1 cellular context compared by ENCODE assay signal in the genomic region with DNA sequence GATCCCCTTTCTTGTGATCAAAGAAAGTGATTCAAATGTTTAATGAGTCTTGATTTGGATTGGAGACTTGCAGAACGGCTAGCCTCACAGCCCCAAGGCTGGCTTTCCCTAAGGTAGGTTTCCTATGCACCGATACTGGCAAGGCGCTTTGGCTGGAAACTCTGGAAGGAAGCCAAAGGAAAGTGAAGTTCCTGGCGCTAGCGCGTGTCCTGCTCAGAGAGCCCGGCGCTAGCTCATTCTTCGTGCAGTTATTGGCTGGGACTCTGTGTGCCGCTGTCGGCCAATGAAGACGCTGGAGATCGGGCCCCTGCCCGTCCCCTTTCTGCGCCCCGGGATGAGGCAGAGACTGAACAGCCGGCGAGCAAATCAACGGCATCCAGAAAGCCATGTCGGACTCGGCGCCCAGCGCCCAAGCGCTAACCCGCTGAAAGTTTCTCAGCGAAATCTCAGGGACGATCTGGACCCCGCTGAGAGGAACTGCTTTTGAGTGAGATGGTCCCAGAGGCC.
TF ChIP-seq lines count a peak whose summit lies in the region.

A gene (plus strand): TSS at position 342 of the 507 bp plus-strand sequence. CDS start 151 bp downstream, at position 493.

TF ChIP-seq in GM12878, 131 proteins besides CTCF, POLR2A, EP300 and RAD21 (continued from another document):
- TF ChIP-seq, protein P1, sequence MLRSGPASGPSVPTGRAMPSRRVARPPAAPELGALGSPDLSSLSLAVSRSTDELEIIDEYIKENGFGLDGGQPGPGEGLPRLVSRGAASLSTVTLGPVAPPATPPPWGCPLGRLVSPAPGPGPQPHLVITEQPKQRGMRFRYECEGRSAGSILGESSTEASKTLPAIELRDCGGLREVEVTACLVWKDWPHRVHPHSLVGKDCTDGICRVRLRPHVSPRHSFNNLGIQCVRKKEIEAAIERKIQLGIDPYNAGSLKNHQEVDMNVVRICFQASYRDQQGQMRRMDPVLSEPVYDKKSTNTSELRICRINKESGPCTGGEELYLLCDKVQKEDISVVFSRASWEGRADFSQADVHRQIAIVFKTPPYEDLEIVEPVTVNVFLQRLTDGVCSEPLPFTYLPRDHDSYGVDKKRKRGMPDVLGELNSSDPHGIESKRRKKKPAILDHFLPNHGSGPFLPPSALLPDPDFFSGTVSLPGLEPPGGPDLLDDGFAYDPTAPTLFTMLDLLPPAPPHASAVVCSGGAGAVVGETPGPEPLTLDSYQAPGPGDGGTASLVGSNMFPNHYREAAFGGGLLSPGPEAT (IDR thresholded peaks at IDR 0.05; ENCODE audit: low read depth), result no peak
- 0 out of 2 replicates have a peak, but pooled peaks have one; percentile 27 for TF ChIP-seq CHD2 (IDR thresholded peaks at IDR 0.05; ENCODE audit: borderline replicate concordance, low read depth, low read length)
- 0 out of 2 replicates have a peak, but pooled peaks have one; percentile 67 for TF ChIP-seq CBX5 (IDR thresholded peaks at IDR 0.05; ENCODE audit: low read depth)
- no peak for TF ChIP-seq IKZF2 (IDR thresholded peaks at IDR 0.05)
- TF ChIP-seq STAT1 (conservative IDR thresholded peaks at IDR 0.05), result no peak
- TF ChIP-seq MYC (IDR thresholded peaks at IDR 0.05; ENCODE audit: insufficient read depth, insufficient read length, insufficient replicate concordance, low read length, severe bottlenecking), result peak; percentile 10
- 0 out of 2 replicates have a peak, but pooled peaks have one; percentile 38 for TF ChIP-seq TBL1XR1 (IDR thresholded peaks at IDR 0.05; ENCODE audit: low read depth, low read length)
- TF ChIP-seq HDGF (IDR thresholded peaks at IDR 0.05), result no peak
- TF ChIP-seq SIN3A (IDR thresholded peaks at IDR 0.05; ENCODE audit: low read depth, low read length), result peak; percentile 29; the same call in 1 of the 2 replicates
- TF ChIP-seq YY1 (IDR thresholded peaks at IDR 0.05; ENCODE audit: low read depth, low read length), result peak; percentile 75
- no peak for TF ChIP-seq JUNB (IDR thresholded peaks at IDR 0.05)
- no peak for TF ChIP-seq PAX8 (IDR thresholded peaks at IDR 0.05)
- TF ChIP-seq RCOR1 (conservative IDR thresholded peaks at IDR 0.05; ENCODE audit: low read depth, low read length), result no peak
- TF ChIP-seq RELA (IDR thresholded peaks at IDR 0.05; ENCODE audit: borderline replicate concordance, partially characterized antibody), result no peak
- TF ChIP-seq TAF1 (IDR thresholded peaks at IDR 0.05; ENCODE audit: borderline replicate concordance, low read depth, low read length), result 0 out of 2 replicates have a peak, but pooled peaks have one; percentile 26
- TF ChIP-seq, protein P2, sequence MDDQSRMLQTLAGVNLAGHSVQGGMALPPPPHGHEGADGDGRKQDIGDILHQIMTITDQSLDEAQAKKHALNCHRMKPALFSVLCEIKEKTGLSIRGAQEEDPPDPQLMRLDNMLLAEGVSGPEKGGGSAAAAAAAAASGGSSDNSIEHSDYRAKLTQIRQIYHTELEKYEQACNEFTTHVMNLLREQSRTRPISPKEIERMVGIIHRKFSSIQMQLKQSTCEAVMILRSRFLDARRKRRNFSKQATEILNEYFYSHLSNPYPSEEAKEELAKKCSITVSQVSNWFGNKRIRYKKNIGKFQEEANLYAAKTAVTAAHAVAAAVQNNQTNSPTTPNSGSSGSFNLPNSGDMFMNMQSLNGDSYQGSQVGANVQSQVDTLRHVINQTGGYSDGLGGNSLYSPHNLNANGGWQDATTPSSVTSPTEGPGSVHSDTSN (IDR thresholded peaks at IDR 0.05; ENCODE audit: insufficient replicate concordance, low read depth, low read length), result peak; percentile 59
- TF ChIP-seq NBN (IDR thresholded peaks at IDR 0.05), result 0 out of 2 replicates have a peak, but pooled peaks have one; percentile 17
- TF ChIP-seq CBFB (IDR thresholded peaks at IDR 0.05; ENCODE audit: low read depth), result 0 out of 2 replicates have a peak, but pooled peaks have one; percentile 29
- TF ChIP-seq, protein P3, sequence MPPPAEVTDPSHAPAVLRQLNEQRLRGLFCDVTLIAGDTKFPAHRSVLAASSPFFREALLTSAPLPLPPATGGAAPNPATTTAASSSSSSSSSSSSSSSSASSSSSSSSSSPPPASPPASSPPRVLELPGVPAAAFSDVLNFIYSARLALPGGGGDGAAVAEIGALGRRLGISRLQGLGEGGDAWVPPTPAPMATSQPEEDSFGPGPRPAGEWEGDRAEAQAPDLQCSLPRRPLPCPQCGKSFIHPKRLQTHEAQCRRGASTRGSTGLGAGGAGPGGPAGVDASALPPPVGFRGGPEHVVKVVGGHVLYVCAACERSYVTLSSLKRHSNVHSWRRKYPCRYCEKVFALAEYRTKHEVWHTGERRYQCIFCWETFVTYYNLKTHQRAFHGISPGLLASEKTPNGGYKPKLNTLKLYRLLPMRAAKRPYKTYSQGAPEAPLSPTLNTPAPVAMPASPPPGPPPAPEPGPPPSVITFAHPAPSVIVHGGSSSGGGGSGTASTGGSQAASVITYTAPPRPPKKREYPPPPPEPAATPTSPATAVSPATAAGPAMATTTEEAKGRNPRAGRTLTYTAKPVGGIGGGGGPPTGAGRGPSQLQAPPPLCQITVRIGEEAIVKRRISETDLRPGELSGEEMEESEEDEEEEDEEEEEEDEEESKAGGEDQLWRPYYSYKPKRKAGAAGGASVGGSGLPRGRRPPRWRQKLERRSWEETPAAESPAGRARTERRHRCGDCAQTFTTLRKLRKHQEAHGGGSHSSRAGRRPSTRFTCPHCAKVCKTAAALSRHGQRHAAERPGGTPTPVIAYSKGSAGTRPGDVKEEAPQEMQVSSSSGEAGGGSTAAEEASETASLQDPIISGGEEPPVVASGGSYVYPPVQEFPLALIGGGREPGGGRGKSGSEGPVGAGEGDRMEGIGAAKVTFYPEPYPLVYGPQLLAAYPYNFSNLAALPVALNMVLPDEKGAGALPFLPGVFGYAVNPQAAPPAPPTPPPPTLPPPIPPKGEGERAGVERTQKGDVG (CRISPR knock-in tag; IDR thresholded peaks at IDR 0.05), result no peak
- TF ChIP-seq, protein P4, sequence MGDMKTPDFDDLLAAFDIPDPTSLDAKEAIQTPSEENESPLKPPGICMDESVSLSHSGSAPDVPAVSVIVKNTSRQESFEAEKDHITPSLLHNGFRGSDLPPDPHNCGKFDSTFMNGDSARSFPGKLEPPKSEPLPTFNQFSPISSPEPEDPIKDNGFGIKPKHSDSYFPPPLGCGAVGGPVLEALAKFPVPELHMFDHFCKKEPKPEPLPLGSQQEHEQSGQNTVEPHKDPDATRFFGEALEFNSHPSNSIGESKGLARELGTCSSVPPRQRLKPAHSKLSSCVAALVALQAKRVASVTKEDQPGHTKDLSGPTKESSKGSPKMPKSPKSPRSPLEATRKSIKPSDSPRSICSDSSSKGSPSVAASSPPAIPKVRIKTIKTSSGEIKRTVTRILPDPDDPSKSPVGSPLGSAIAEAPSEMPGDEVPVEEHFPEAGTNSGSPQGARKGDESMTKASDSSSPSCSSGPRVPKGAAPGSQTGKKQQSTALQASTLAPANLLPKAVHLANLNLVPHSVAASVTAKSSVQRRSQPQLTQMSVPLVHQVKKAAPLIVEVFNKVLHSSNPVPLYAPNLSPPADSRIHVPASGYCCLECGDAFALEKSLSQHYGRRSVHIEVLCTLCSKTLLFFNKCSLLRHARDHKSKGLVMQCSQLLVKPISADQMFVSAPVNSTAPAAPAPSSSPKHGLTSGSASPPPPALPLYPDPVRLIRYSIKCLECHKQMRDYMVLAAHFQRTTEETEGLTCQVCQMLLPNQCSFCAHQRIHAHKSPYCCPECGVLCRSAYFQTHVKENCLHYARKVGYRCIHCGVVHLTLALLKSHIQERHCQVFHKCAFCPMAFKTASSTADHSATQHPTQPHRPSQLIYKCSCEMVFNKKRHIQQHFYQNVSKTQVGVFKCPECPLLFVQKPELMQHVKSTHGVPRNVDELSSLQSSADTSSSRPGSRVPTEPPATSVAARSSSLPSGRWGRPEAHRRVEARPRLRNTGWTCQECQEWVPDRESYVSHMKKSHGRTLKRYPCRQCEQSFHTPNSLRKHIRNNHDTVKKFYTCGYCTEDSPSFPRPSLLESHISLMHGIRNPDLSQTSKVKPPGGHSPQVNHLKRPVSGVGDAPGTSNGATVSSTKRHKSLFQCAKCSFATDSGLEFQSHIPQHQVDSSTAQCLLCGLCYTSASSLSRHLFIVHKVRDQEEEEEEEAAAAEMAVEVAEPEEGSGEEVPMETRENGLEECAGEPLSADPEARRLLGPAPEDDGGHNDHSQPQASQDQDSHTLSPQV (IDR thresholded peaks at IDR 0.05), result no peak
- TF ChIP-seq, protein P5, sequence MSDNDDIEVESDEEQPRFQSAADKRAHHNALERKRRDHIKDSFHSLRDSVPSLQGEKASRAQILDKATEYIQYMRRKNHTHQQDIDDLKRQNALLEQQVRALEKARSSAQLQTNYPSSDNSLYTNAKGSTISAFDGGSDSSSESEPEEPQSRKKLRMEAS (IDR thresholded peaks at IDR 0.05; ENCODE audit: low read depth, low read length), result 0 out of 2 replicates have a peak, but pooled peaks have one; percentile 21
